ENCODE assay signal across 1 cellular context in genomic region chr7:32670105-32670504, GRCh38.
TF ChIP-seq lines count a peak whose summit lies in the region.

No MANE protein-coding gene starts in this region.

TF ChIP-seq in HepG2, 621 proteins besides CTCF, POLR2A, EP300 and RAD21 (continued from another document and continues in another):
- TF ChIP-seq ZBTB33 (CRISPR knock-in tag; IDR thresholded peaks at IDR 0.05) (0 out of 2 replicates have a peak, but pooled peaks have one; percentile 28), GFI1 (CRISPR knock-in tag; IDR thresholded peaks at IDR 0.05; ENCODE audit: borderline replicate concordance) (no peak), TCF12 (IDR thresholded peaks at IDR 0.05) (no peak), TCF12 (CRISPR knock-in tag; IDR thresholded peaks at IDR 0.05) (no peak), ASH2L (IDR thresholded peaks at IDR 0.05; ENCODE audit: insufficient read length, low read depth, low read length) (peak; percentile 73), AFF4 (CRISPR knock-in tag; IDR thresholded peaks at IDR 0.05) (no peak), ZNF619 (CRISPR knock-in tag; IDR thresholded peaks at IDR 0.05) (no peak), ZNF589 (CRISPR knock-in tag; conservative IDR thresholded peaks at IDR 0.05) (no peak), HNRNPLL (IDR thresholded peaks at IDR 0.05; ENCODE audit: low read depth, low read length, poor library complexity, severe bottlenecking) (no peak), ZEB1 (IDR thresholded peaks at IDR 0.05; ENCODE audit: insufficient replicate concordance, low read depth) (no peak), DPF2 (CRISPR knock-in tag; IDR thresholded peaks at IDR 0.05; ENCODE audit: borderline replicate concordance, low read depth) (peak; percentile 46; the same call in 1 of the 2 replicates), ELF3 (CRISPR knock-in tag; IDR thresholded peaks at IDR 0.05) (peak; percentile 70), NKX3-1 (CRISPR knock-in tag; IDR thresholded peaks at IDR 0.05) (peak; percentile 67; the same call in 1 of the 2 replicates), KLF12 (CRISPR knock-in tag; IDR thresholded peaks at IDR 0.05; ENCODE audit: borderline replicate concordance) (no peak), NPAS2 (CRISPR knock-in tag; IDR thresholded peaks at IDR 0.05; ENCODE audit: borderline replicate concordance) (no peak), IKZF4 (CRISPR knock-in tag; IDR thresholded peaks at IDR 0.05; ENCODE audit: borderline replicate concordance, low read depth, not compliant biosample characterization) (no peak), LRRFIP1 (CRISPR knock-in tag; conservative IDR thresholded peaks at IDR 0.05) (no peak), HMGA1 (CRISPR knock-in tag; conservative IDR thresholded peaks at IDR 0.05) (no peak), MTERF4 (CRISPR knock-in tag; IDR thresholded peaks at IDR 0.05) (no peak), FOXK2 (IDR thresholded peaks at IDR 0.05) (no peak), SNAPC2 (CRISPR knock-in tag; IDR thresholded peaks at IDR 0.05) (no peak), SETDB1 (CRISPR knock-in tag; IDR thresholded peaks at IDR 0.05; ENCODE audit: borderline replicate concordance) (no peak), ZNF597 (CRISPR knock-in tag; IDR thresholded peaks at IDR 0.05) (no peak), ZNF3 (CRISPR knock-in tag; IDR thresholded peaks at IDR 0.05) (no peak), HNRNPK (IDR thresholded peaks at IDR 0.05; ENCODE audit: low read depth, low read length, poor library complexity, severe bottlenecking) (no peak), SIN3A (IDR thresholded peaks at IDR 0.05; ENCODE audit: borderline replicate concordance, low read depth, low read length) (no peak), PHF21A (CRISPR knock-in tag; IDR thresholded peaks at IDR 0.05) (0 out of 2 replicates have a peak, but pooled peaks have one; percentile 41), RFX3 (CRISPR knock-in tag; IDR thresholded peaks at IDR 0.05) (0 out of 2 replicates have a peak, but pooled peaks have one; percentile 13), HHEX (CRISPR knock-in tag; IDR thresholded peaks at IDR 0.05) (peak; percentile 69; the same call in 1 of the 2 replicates), KDM6A (CRISPR knock-in tag; IDR thresholded peaks at IDR 0.05; ENCODE audit: low read depth) (peak; percentile 85), SKIL (CRISPR knock-in tag; IDR thresholded peaks at IDR 0.05; ENCODE audit: borderline replicate concordance) (0 out of 2 replicates have a peak, but pooled peaks have one; percentile 10), ZNF44 (CRISPR knock-in tag; IDR thresholded peaks at IDR 0.05) (no peak), SIN3B (IDR thresholded peaks at IDR 0.05; ENCODE audit: low read length) (no peak), ZNF605 (CRISPR knock-in tag; IDR thresholded peaks at IDR 0.05) (no peak), ZBTB21 (CRISPR knock-in tag; IDR thresholded peaks at IDR 0.05) (no peak), HIC2 (CRISPR knock-in tag; IDR thresholded peaks at IDR 0.05; ENCODE audit: low read depth) (peak; percentile 95), ZNF501 (CRISPR knock-in tag; IDR thresholded peaks at IDR 0.05) (no peak), POLR2AphosphoS5 (IDR thresholded peaks at IDR 0.05; ENCODE audit: low read depth, low read length) (peak; percentile 29; the same call in 1 of the 2 replicates), HNRNPL (IDR thresholded peaks at IDR 0.05; ENCODE audit: low read depth, low read length) (0 out of 2 replicates have a peak, but pooled peaks have one; percentile 46), NFKB2 (CRISPR knock-in tag; IDR thresholded peaks at IDR 0.05; ENCODE audit: borderline replicate concordance) (no peak), RBFOX2 (IDR thresholded peaks at IDR 0.05; ENCODE audit: low read depth, low read length) (peak; percentile 61), AHR (CRISPR knock-in tag; IDR thresholded peaks at IDR 0.05) (no peak), TAF1 (CRISPR knock-in tag; IDR thresholded peaks at IDR 0.05) (no peak), MAF1 (CRISPR knock-in tag; IDR thresholded peaks at IDR 0.05; ENCODE audit: borderline replicate concordance) (0 out of 2 replicates have a peak, but pooled peaks have one; percentile 45), MLXIP (CRISPR knock-in tag; IDR thresholded peaks at IDR 0.05; ENCODE audit: borderline replicate concordance) (no peak), ZNF34 (CRISPR knock-in tag; IDR thresholded peaks at IDR 0.05; ENCODE audit: borderline replicate concordance) (no peak)
